Comparison of ENCODE assay signal across 11 cellular contexts in the genomic region with DNA sequence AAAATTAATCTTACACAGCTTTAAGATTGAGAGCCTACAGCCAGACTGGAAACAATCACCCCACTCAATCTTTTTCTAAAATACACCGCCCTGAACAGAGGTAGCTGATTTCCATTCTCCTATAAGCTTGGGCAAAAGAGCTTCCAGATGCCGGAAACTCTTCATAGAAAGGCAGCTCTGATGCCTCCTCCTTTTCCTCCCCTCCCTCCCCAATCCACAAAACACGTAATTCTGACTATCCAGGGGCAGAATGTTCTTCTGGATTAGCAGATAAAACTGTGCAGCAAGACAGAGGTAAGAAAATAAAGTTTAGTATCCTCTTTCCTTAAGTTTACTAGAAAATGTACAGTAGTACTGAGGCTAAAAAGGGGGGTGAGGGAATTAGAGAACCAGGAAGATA. TPM values are rescaled to one million over a fixed set of nuclear protein-coding genes. Genes with fewer than 3 reads are reported as not detected.
A peak's percentile ranks its signal among the peaks of the same experiment; 100 is the strongest.
DNase-seq lines count a peak whose midpoint lies in the region; TF ChIP-seq lines count a peak whose summit lies in the region.
"Had no signal": no experiment of that assay in that cellular context is flagged by ENCODE, and none has a peak within 500 bp of the region (broad histone marks: within the 10 kb centered on the region; RNA-seq: fewer than 3 reads in every experiment).

No MANE protein-coding gene starts in this region.

- peak overlapping the region; percentile 32 for H3K27ac Mint-ChIP-seq in activated naive CD4-positive, alpha-beta T cell treated with anti-CD3 and anti-CD28 coated beads, Interleukin-2, amount 50 U/mL, for 24 hours
- no peak overlapping the region for H3K27ac Mint-ChIP-seq in glutamatergic neuron (ENCODE audit: unreplicated experiment)

- no peak overlapping the region for H3K4me3 ChIP-seq in adipocyte (ENCODE audit: low read length)
- H3K4me3 ChIP-seq: HAP-1 had no signal

- no peaks in the 10 kb centered on the region for H3K27me3 Mint-ChIP-seq in activated naive CD4-positive, alpha-beta T cell treated with anti-CD3 and anti-CD28 coated beads, Interleukin-2, amount 50 U/mL, for 24 hours
- H3K27me3 Mint-ChIP-seq in glutamatergic neuron (ENCODE audit: unreplicated experiment): no peaks in the 10 kb centered on the region

- peaks cover 12% of the 10 kb centered on the region for H3K36me3 Mint-ChIP-seq in activated naive CD4-positive, alpha-beta T cell treated with anti-CD3 and anti-CD28 coated beads, Interleukin-2, amount 50 U/mL, for 24 hours
- H3K36me3 Mint-ChIP-seq in glutamatergic neuron (ENCODE audit: unreplicated experiment): no peaks in the 10 kb centered on the region

- no peaks in the 10 kb centered on the region for H3K9me3 Mint-ChIP-seq in activated naive CD4-positive, alpha-beta T cell treated with anti-CD3 and anti-CD28 coated beads, Interleukin-2, amount 50 U/mL, for 24 hours
- H3K9me3 Mint-ChIP-seq in glutamatergic neuron (ENCODE audit: unreplicated experiment): no peaks in the 10 kb centered on the region

- no peak for DNase-seq in activated naive CD4-positive, alpha-beta T cell (lab: John Stamatoyannopoulos, UW)
- DNase-seq in adipocyte (ENCODE audit: low read depth) (peak; percentile 69), glutamatergic neuron (no peak), stromal cell of bone marrow (ENCODE audit: low read depth) (peak; percentile 31), NCI-H2081 treated with DMSO at 0.1 percent for 48 hours (lab: John Stamatoyannopoulos, UW) (no peak), C1 segment of cervical spinal cord (lab: John Stamatoyannopoulos, UW) (no peak), caudate nucleus (lab: John Stamatoyannopoulos, UW) (no peak)
- DNase-seq: MM.1S, NCI-H526 had no signal

- no peak overlapping the region for H3K4me3 Mint-ChIP-seq in activated naive CD4-positive, alpha-beta T cell treated with anti-CD3 and anti-CD28 coated beads, Interleukin-2, amount 50 U/mL, for 24 hours
- H3K4me3 Mint-ChIP-seq in glutamatergic neuron (ENCODE audit: unreplicated experiment): peak overlapping the region; percentile 25

- peaks cover 86% of the 10 kb centered on the region for H3K4me1 Mint-ChIP-seq in activated naive CD4-positive, alpha-beta T cell treated with anti-CD3 and anti-CD28 coated beads, Interleukin-2, amount 50 U/mL, for 24 hours
- peaks cover 53% of the 10 kb centered on the region for H3K4me1 Mint-ChIP-seq in glutamatergic neuron (ENCODE audit: low read depth, unreplicated experiment)

- peaks cover 71% of the 10 kb centered on the region for H3K4me1 ChIP-seq in adipocyte (ENCODE audit: control insufficient read depth, insufficient read depth, low read length)

- H3K27me3 ChIP-seq in adipocyte (replicated peaks; ENCODE audit: control insufficient read depth, insufficient read depth, low read length): no peaks in the 10 kb centered on the region

- H3K27ac ChIP-seq in caudate nucleus (ENCODE audit: low read depth, low read length): no peak overlapping the region

- no peak for TF ChIP-seq CTCF in glutamatergic neuron (IDR thresholded peaks at IDR 0.05; ENCODE audit: partially characterized antibody, unreplicated experiment)

- peaks cover 6% of the 10 kb centered on the region for H3K36me3 ChIP-seq in adipocyte (ENCODE audit: control insufficient read depth, insufficient read depth, low read length, severe bottlenecking)

- H3K9me3 ChIP-seq in adipocyte (ENCODE audit: control insufficient read depth, low read length): no peaks in the 10 kb centered on the region
- H3K9me3 ChIP-seq: HAP-1 had no signal

- peak overlapping the region; percentile 14 for H3K9ac ChIP-seq in adipocyte (ENCODE audit: low read length)

RNA-seq across cellular contexts. Expression of a gene that starts 15.8 kb away (rescaled TPM):
- total RNA-seq in glutamatergic neuron (ENCODE audit: unreplicated experiment): 139 TPM

RNA-seq across cellular contexts. Expression of a gene that starts 42.9 kb away (rescaled TPM):
- 31.9 TPM for total RNA-seq in glutamatergic neuron (ENCODE audit: unreplicated experiment)

RNA-seq across cellular contexts. Expression of a gene that starts 43.2 kb away (rescaled TPM):
- 4.1 TPM for total RNA-seq in glutamatergic neuron (ENCODE audit: unreplicated experiment)

Comparison
In these comparisons a context has a peak if more than half of its experiments do, and no peak if none do; other contexts are left out.
1. DNase-seq: peak in adipocyte (single experiment) and stromal cell of bone marrow (single experiment); none in activated naive CD4-positive, alpha-beta T cell (0 of 4), glutamatergic neuron (single experiment), NCI-H2081 treated with DMSO at 0.1 percent for 48 hours (single experiment), C1 segment of cervical spinal cord (0 of 14) and caudate nucleus (0 of 61).